In the genomic region with DNA sequence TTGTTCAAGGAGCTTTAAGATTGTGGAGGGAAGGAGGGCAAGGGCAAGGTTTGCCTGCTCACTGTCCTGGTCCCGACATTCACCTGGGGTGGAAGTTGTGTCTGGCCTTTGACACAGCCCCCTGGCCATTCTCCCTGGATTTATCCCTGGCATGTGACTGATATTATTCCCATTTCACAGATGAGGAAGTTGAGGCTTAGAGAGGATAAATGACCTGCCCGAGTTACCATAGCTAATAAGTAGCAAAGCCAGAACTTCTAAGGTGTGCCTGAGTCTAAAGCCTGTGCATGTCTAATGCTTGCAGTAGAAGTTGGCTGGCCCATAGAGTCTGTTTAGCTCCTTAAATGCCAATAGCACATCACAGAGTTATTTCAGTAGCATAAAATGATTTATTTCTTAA, we compare ENCODE assay signal across 30 cellular contexts. TPM values are rescaled to one million over a fixed set of nuclear protein-coding genes. Genes with fewer than 3 reads are reported as not detected.
A peak's percentile ranks its signal among the peaks of the same experiment; 100 is the strongest.
DNase-seq lines count a peak whose midpoint lies in the region; ATAC-seq, FAIRE-seq and TF ChIP-seq lines count a peak whose summit lies in the region.
"Had no signal": no experiment of that assay in that cellular context is flagged by ENCODE, and none has a peak within 500 bp of the region (broad histone marks: within the 10 kb centered on the region; RNA-seq: fewer than 3 reads in every experiment).

No MANE protein-coding gene starts in this region.

- H3K23me2 ChIP-seq in H1 (ENCODE audit: low read depth, low read length) = peaks cover 4% of the 10 kb centered on the region; the same call in 1 of the 2 replicates

- intact Hi-C loops in left ventricle myocardium superior (cut with micrococcal nuclease) = no loop called here
- intact Hi-C loops in testis (cut with DNase I; ENCODE audit: low total_unique reads) = no loop called here

- H3K36me3 Mint-ChIP-seq in neural progenitor cell = no peaks in the 10 kb centered on the region
- H3K36me3 Mint-ChIP-seq: CD8-positive, alpha-beta T cell; T-cell had no signal

- TF ChIP-seq POLR2A in H1 (IDR thresholded peaks at IDR 0.05; ENCODE audit: control extremely low read depth in 1 of 2, low read depth in 2 of 2, low read length in 2 of 2) (no peak), testis (IDR thresholded peaks at IDR 0.05) (no peak)

- H3K79me1 ChIP-seq in H1 (ENCODE audit: low read depth, low read length) = no peaks in the 10 kb centered on the region

- no peaks in the 10 kb centered on the region for H3K9me3 ChIP-seq in H1 (ENCODE audit: insufficient read depth in 2 of 2, low read depth in 1 of 2, low read length in 1 of 2)
- no peaks in the 10 kb centered on the region for H3K9me3 ChIP-seq in neural progenitor cell (ENCODE audit: low read depth)
- no peaks in the 10 kb centered on the region for H3K9me3 ChIP-seq in testis
- H3K9me3 ChIP-seq: A549, Caco-2 had no signal

- no peak overlapping the region for H2BK12ac ChIP-seq in H1 (ENCODE audit: low read depth, low read length)

- H4K5ac ChIP-seq in H1 (ENCODE audit: insufficient read length, low read depth, low read length) = no peak overlapping the region

- H2AK5ac ChIP-seq in H1 (ENCODE audit: low read depth, low read length) = 0 out of 2 replicates have a peak overlapping the region, but pooled peaks have one; percentile 25

- H3K18ac ChIP-seq in H1 (ENCODE audit: extremely low read depth, low read length) = no peak overlapping the region

- no peak overlapping the region for H2BK120ac ChIP-seq in H1 (replicated peaks; ENCODE audit: low read depth, low read length)

- H3K4me3 Mint-ChIP-seq in neural progenitor cell = no peak overlapping the region
- H3K4me3 Mint-ChIP-seq: CD8-positive, alpha-beta T cell; T-cell had no signal

- no peak for FAIRE-seq in H1 (lab: Jason Lieb, UNC)
- FAIRE-seq: A549, GM12878, GM19239 had no signal

- H3K56ac ChIP-seq in H1 (replicated peaks; ENCODE audit: insufficient read length, low read depth, low read length) = no peak overlapping the region

- H2BK15ac ChIP-seq in H1 (ENCODE audit: low read length) = 0 out of 2 replicates have a peak overlapping the region, but pooled peaks have one; percentile 54

- no peak overlapping the region for H3K4me2 ChIP-seq in H1 (ENCODE audit: insufficient read depth in 1 of 2, low read depth in 2 of 2, low read length in 2 of 2)
- no peak overlapping the region for H3K4me2 ChIP-seq in neural progenitor cell
- H3K4me2 ChIP-seq: A549 had no signal

- H3K36me3 ChIP-seq in H1 (ENCODE audit: control insufficient read depth in 2 of 4, insufficient read depth in 4 of 4, low read length in 3 of 4) (no peaks in the 10 kb centered on the region), neural progenitor cell (no peaks in the 10 kb centered on the region), testis (ENCODE audit: low read depth, missing control alignments) (no peaks in the 10 kb centered on the region)

- H3K27ac ChIP-seq in H1 (ENCODE audit: low read depth, low read length) = no peak overlapping the region
- H3K27ac ChIP-seq in neural progenitor cell = no peak overlapping the region
- H3K27ac ChIP-seq in testis = no peak overlapping the region
- H3K27ac ChIP-seq: A549, C4-2B had no signal

- no peak for TF ChIP-seq CTCF in GM20000 (IDR thresholded peaks at IDR 0.05; ENCODE audit: extremely low read depth, missing control alignments)
- no peak for TF ChIP-seq CTCF in H1 (IDR thresholded peaks at IDR 0.05; ENCODE audit: control extremely low read depth in 1 of 3, insufficient read depth in 1 of 3, low read depth in 1 of 3, low read length in 3 of 3)
- TF ChIP-seq CTCF in neural progenitor cell (IDR thresholded peaks at IDR 0.05) = no peak
- TF ChIP-seq CTCF in testis (IDR thresholded peaks at IDR 0.05) = no peak

- H2AFZ ChIP-seq in H1 (ENCODE audit: low read length) (no peak overlapping the region), neural progenitor cell (replicated peaks) (no peak overlapping the region)

- H3K79me2 ChIP-seq in H1 (ENCODE audit: control insufficient read depth in 1 of 2, insufficient read depth in 2 of 2, low read length in 2 of 2) = no peaks in the 10 kb centered on the region
- H3K79me2 ChIP-seq in neural progenitor cell (ENCODE audit: low read depth) = no peaks in the 10 kb centered on the region

- H3K4me3 ChIP-seq in H1 (ENCODE audit: extremely low read depth in 1 of 4, insufficient read depth in 2 of 4, low read depth in 3 of 4, low read length in 4 of 4) (no peak overlapping the region), neural progenitor cell (no peak overlapping the region), testis (no peak overlapping the region)
- H3K4me3 ChIP-seq: A549, GM12878 had no signal

- DNase-seq in GM20000 (ENCODE audit: low spot score) = peak; percentile 1
- peak in 1 of 2 experiments; percentile 14 for DNase-seq in H1 (ENCODE audit: low read depth in 1 of 2, low spot score in 2 of 2)
- DNase-seq in neural progenitor cell (ENCODE audit: low spot score) = no peak
- no peak for DNase-seq in NCI-H2171 treated with DMSO at 0.1 percent for 48 hours (lab: John Stamatoyannopoulos, UW)
- no peak for DNase-seq in left ventricle myocardium superior
- no peak for DNase-seq in testis
- DNase-seq in GM19238 (ENCODE audit: insufficient read length, low spot score) = no peak
- DNase-seq: AML-193; Caco-2; CD8-positive, alpha-beta T cell; DMS79; EL; GDM1; GOT3; Karpas-422; NCI-H1092; NCI-H1417 treated with DMSO at 0.1 percent for 48 hours; NCI-H187 treated with DMSO at 0.1 percent for 48 hours; NCI-H2107; NCI-H2227 treated with DMSO at 0.1 percent for 48 hours; NCI-H526 treated with DMSO at 0.1 percent for 48 hours; Right ventricle myocardium superior; RPMI8226; T-cell had no signal

- no peak overlapping the region for H4K8ac ChIP-seq in H1 (ENCODE audit: extremely low read depth, insufficient read depth, low read length)

- no peak overlapping the region; the same call in 1 of the 2 replicates for H2BK5ac ChIP-seq in H1 (ENCODE audit: low read depth, low read length)

- WGBS in H1 (ENCODE audit: extremely low coverage in 1 of 2, insufficient coverage in 1 of 2, insufficient read length in 1 of 2, insufficient replicate concordance in 2 of 2, low coverage in 1 of 2, low lambda C conversion rate in 2 of 2, missing lambda C conversion rate in 1 of 2), 2 experiments = 76% methylated on average over 2 of the region's 2 CpGs; no CpG with 5 or more reads in 1 of the 2 experiments
- 47 to 69% methylated on average over 2 of the region's 2 CpGs for WGBS in testis, 2 donors

- H3K27me3 ChIP-seq in H1 (replicated peaks in 1 of 4; ENCODE audit: control insufficient read depth in 3 of 4, extremely low read depth in 1 of 4, insufficient read depth in 3 of 4, low read length in 3 of 4) (no peaks in the 10 kb centered on the region), neural progenitor cell (no peaks in the 10 kb centered on the region), testis (no peaks in the 10 kb centered on the region)

- no peak overlapping the region for H4K91ac ChIP-seq in H1 (replicated peaks; ENCODE audit: insufficient read length, low read length)

- no peaks in the 10 kb centered on the region for H3K9me3 Mint-ChIP-seq in neural progenitor cell
- H3K9me3 Mint-ChIP-seq: CD8-positive, alpha-beta T cell; T-cell had no signal

- H3K4me1 ChIP-seq in H1 (replicated peaks in 1 of 4; ENCODE audit: control insufficient read depth in 3 of 4, insufficient read depth in 4 of 4, low read length in 3 of 4) = peaks cover 17 to 25% (median 20%) of the 10 kb centered on the region in 4 experiments
- H3K4me1 ChIP-seq in neural progenitor cell = peaks cover 32% of the 10 kb centered on the region
- no peaks in the 10 kb centered on the region for H3K4me1 ChIP-seq in testis
- H3K4me1 ChIP-seq: A549, Caco-2 had no signal

- H3K27ac Mint-ChIP-seq in neural progenitor cell = peak overlapping the region; percentile 48
- H3K27ac Mint-ChIP-seq: CD8-positive, alpha-beta T cell; T-cell had no signal

- H3K4me1 Mint-ChIP-seq in neural progenitor cell = peaks cover 40% of the 10 kb centered on the region
- H3K4me1 Mint-ChIP-seq: T-cell had no signal

- no peak overlapping the region for H2BK20ac ChIP-seq in H1 (ENCODE audit: low read length)

- H3K27me3 Mint-ChIP-seq in neural progenitor cell (ENCODE audit: insufficient read depth, low read depth) = peaks cover 2% of the 10 kb centered on the region

- TF ChIP-seq EP300 in H1 (IDR thresholded peaks at IDR 0.05; ENCODE audit: borderline replicate concordance in 1 of 2, low read depth in 2 of 2, low read length in 2 of 2) = no peak

- no peak for ATAC-seq in left ventricle myocardium superior
- ATAC-seq: A549; CD8-positive, alpha-beta T cell; GM12878; T-cell had no signal

- no peak overlapping the region for H3K4ac ChIP-seq in H1 (replicated peaks; ENCODE audit: insufficient read length, low read depth, low read length)

- H3K9ac ChIP-seq in H1 (replicated peaks in 1 of 4; ENCODE audit: extremely low read depth in 1 of 4, low read depth in 3 of 4, low read length in 3 of 4) (no peak overlapping the region), neural progenitor cell (no peak overlapping the region)

- H3F3A ChIP-seq in neural progenitor cell (ENCODE audit: low read depth) = peaks cover 26% of the 10 kb centered on the region

- H3K14ac ChIP-seq in H1 (ENCODE audit: insufficient read length) = no peak overlapping the region

- H3K23ac ChIP-seq in H1 (ENCODE audit: insufficient read length) = no peak overlapping the region

- no peak for TF ChIP-seq RAD21 in H1 (IDR thresholded peaks at IDR 0.05 in 1 of 2, conservative IDR thresholded peaks at IDR 0.05 in 1 of 2; ENCODE audit: low read depth in 2 of 2, low read length in 2 of 2)

- CTCF ChIA-PET in H1 (lab: Charles Lee; ENCODE audit: partially characterized antibody) = interaction anchor here (1.1 to 3.7 kb wide), 4 partner anchors 12 to 26 kb away, joined by 3 to 15 read pairs (median 6); no protein-coding TSS in a partner anchor

- no peaks in the 10 kb centered on the region for H4K20me1 ChIP-seq in H1 (replicated peaks in 1 of 2; ENCODE audit: control insufficient read depth in 1 of 2, insufficient read depth in 2 of 2, low read length in 2 of 2)
- H4K20me1 ChIP-seq in neural progenitor cell (ENCODE audit: low read depth) = no peaks in the 10 kb centered on the region

- POLR2A ChIA-PET in H1 (lab: Charles Lee; ENCODE audit: partially characterized antibody) = interaction anchor here (1.3 kb wide), 1 partner anchor 10 kb away, joined by 3 read pairs; no protein-coding TSS in a partner anchor

RNA-seq across cellular contexts. Expression of gene FGF6, which starts 0.7 kb away (rescaled TPM):
- not detected in 2 replicates for total RNA-seq in H1 (2021; fragmentation: NEBNext Ultra II Directional; extraction: Animal tissue kit (Norgen Biotek cat#: 25700))
- polyA plus RNA-seq in H1 (2011; rRNA removed) (not detected in 2 replicates), testis (ENCODE audit: insufficient read depth, low read depth, low replicate concordance) (not detected)
- polyA plus RNA-seq in H1 (2011; cell fraction: cytosol; rRNA removed) = not detected
- not detected for polyA plus RNA-seq in H1 (2011; cell fraction: nucleus; rRNA removed)
- polyA plus RNA-seq in H1 (2012, experiment 1 of 2) = not detected in 4 replicates
- not detected for polyA plus RNA-seq in H1 (2012, experiment 2 of 2)
- not detected for polyA plus RNA-seq in H1 (2013, experiment 1 of 2)
- polyA plus RNA-seq in H1 (2013, experiment 2 of 2) = not detected
- not detected in 2 replicates for polyA minus RNA-seq in H1 (2011; rRNA and poly(A)+ RNA removed)
- polyA minus RNA-seq in H1 (2011; cell fraction: cytosol; rRNA and poly(A)+ RNA removed) = not detected
- not detected for polyA minus RNA-seq in H1 (2011; cell fraction: nucleus; rRNA and poly(A)+ RNA removed)
- total RNA-seq in neural progenitor cell (ENCODE audit: low replicate concordance) (not detected in 2 replicates), left ventricle myocardium superior (not detected), testis (not detected)
- total RNA-seq: Caco-2; CD8-positive, alpha-beta T cell; GM12878; NCI-H460; Right ventricle myocardium superior; SK-MEL-5; T-cell had no signal
- polyA plus RNA-seq: A549, GM12878 had no signal
